8 cellular contexts compared by ENCODE assay signal in the genomic region with DNA sequence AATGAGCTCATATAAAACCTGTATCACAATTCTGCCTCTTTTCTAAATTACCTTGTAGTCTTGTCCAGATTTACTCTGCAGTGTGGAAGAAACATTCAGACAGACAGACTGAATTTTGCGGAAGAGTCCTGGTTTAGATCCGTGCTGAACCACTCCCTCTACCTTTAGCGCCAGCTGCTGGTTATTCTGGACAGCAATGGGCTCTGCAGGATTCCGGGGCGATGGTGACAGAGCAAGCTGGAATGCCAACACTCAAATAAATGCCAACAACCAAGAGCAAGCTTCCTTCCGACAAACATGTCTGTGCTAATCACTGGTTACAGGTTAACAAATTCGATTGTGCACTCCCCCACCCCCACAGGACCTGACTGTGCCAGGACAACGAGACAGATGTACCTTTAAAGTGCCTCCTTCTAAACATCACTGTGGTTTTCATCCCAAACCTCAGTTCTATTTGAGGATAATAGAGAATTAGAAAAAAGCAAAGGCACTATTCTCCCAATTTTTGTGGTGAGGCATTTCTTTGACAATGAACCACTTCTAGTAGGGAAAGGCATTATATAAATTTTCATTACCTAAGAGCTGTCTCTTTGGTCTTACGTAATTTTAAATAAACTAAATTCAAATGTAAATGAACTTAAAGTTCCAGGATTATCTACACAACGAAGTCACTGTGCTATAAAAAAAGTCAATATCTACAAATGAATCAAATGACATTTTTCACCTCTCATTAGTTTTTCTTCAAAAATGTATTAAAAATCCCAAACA.
DNase-seq lines count a peak whose midpoint lies in the region; ATAC-seq and TF ChIP-seq lines count a peak whose summit lies in the region.

No MANE protein-coding gene starts in this region.

- no peak overlapping the region for H3K27ac ChIP-seq in A673 (ENCODE audit: low read depth, low read length, poor library complexity, severe bottlenecking)
- H3K27ac ChIP-seq in caudate nucleus (ENCODE audit: low read depth, low read length): peak overlapping the region; percentile 24

- no peaks in the 10 kb centered on the region for H3K9me3 ChIP-seq in A673 (ENCODE audit: low read depth, low read length, poor library complexity, severe bottlenecking)

- BruUV-seq in A673 (replicated peaks; lab: Mats Ljungman, UMichigan): no TSS peak

- peaks cover 3% of the 10 kb centered on the region for H3K36me3 ChIP-seq in A673 (ENCODE audit: insufficient read depth, low read length, poor library complexity, severe bottlenecking)

- CTCF ChIA-PET in A673 (lab: Charles Lee): interaction anchor here (0.6 to 0.7 kb wide), 2 partner anchors 69 to 526 kb away, joined by 3 to 11 read pairs; no protein-coding TSS in a partner anchor

- intact Hi-C loops in A673 (cut with micrococcal nuclease; ENCODE audit: unreplicated experiment): loop anchor here (10.0 kb wide), 1 partner anchor 250 kb away; no protein-coding TSS in a partner anchor
- intact Hi-C loops in left colon (cut with DNase I, micrococcal nuclease): loop anchor here in 1 of 2 donors (10.0 kb wide), 1 partner anchor 240 kb away; no protein-coding TSS in a partner anchor

- no peak overlapping the region for H3K4me3 ChIP-seq in A673 (ENCODE audit: low read depth, low read length, poor library complexity, severe bottlenecking)

- POLR2A ChIA-PET in A673 (lab: Charles Lee; ENCODE audit: low non-redundant PET): no interaction called here

- DNase-seq in A673 (ENCODE audit: low spot score) (no peak), LHCN-M2 (ENCODE audit: low read depth) (peak; percentile 73), caudate nucleus (lab: John Stamatoyannopoulos, UW) (peak in 5 of 61 donors; percentile 8 to 27 (median 22)), left colon (peak; percentile 66 to 67)
- no peak for DNase-seq in activated CD4-positive, alpha-beta T cell treated with anti-CD3 and anti-CD28 coated beads, Interleukin-2, amount 50 U/mL, for 4 hours

- peak; percentile 43; the same call in 1 of the 2 replicates for TF ChIP-seq CTCF in A673 (conservative IDR thresholded peaks at IDR 0.05; ENCODE audit: low read depth, low read length)

- no peaks in the 10 kb centered on the region for H3K27me3 ChIP-seq in A673 (replicated peaks; ENCODE audit: insufficient read depth, low read depth, low read length, poor library complexity)

- H3K4me1 ChIP-seq in A673 (ENCODE audit: insufficient read depth, low read length, poor library complexity, severe bottlenecking): no peaks in the 10 kb centered on the region

- ATAC-seq in left colon (peak; percentile 89), GM21515 (IDR thresholded peaks at IDR 0.05; ENCODE audit: unreplicated experiment) (no peak), HG03460 (IDR thresholded peaks at IDR 0.05; ENCODE audit: unreplicated experiment) (no peak), HG03025 (IDR thresholded peaks at IDR 0.05; ENCODE audit: low FRiP score, unreplicated experiment) (no peak)

Comparison
In these comparisons a context has a peak if more than half of its experiments do, and no peak if none do; other contexts are left out.
1. DNase-seq: peak in LHCN-M2 (single experiment) and left colon (2 of 2); none in A673 (single experiment) and activated CD4-positive, alpha-beta T cell treated with anti-CD3 and anti-CD28 coated beads, Interleukin-2, amount 50 U/mL, for 4 hours (0 of 2).